ENCODE assay signal across 16 cellular contexts in the genomic region with DNA sequence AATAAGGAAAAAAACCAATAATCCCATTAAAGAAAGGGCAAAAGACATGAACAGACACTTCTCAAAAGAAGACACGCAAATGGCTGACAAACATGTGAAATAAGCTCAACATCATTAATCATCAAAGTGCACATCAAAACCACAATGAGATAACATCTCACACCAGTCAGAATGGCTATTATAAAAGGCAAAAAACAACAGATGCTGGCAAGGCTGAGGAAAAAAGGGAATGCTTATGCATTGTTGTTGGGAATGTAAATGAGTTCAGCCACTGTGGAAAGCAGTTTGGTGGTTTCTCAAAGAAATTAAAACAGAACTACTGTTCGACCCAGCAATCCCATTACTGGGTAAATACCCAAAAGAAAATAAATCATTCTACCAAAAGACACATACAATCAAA.
DNase-seq lines count a peak whose midpoint lies in the region; ATAC-seq and TF ChIP-seq lines count a peak whose summit lies in the region.
"Had no signal": no experiment of that assay in that cellular context is flagged by ENCODE, and none has a peak within 500 bp of the region (broad histone marks: within the 10 kb centered on the region; RNA-seq: fewer than 3 reads in every experiment).

No MANE protein-coding gene starts in this region.

- H3K4me2 ChIP-seq in hepatocyte (peak overlapping the region; percentile 20), mesenchymal stem cell (ENCODE audit: low read length, poor library complexity, severe bottlenecking) (no peak overlapping the region)
- H3K4me2 ChIP-seq: A549 had no signal

- H4K20me1 ChIP-seq in hepatocyte (ENCODE audit: insufficient read depth, poor library complexity, severe bottlenecking), result no peaks in the 10 kb centered on the region

- H3K9me2 ChIP-seq in hepatocyte (replicated peaks; ENCODE audit: insufficient read depth), result no peaks in the 10 kb centered on the region

- peaks cover 5% of the 10 kb centered on the region for H3K27me3 Mint-ChIP-seq in T-helper 17 cell

- peak; percentile 20 for DNase-seq in H4 (ENCODE audit: low spot score)
- DNase-seq in NCI-H226, result peak; percentile 26
- peak; percentile 74 for DNase-seq in astrocyte of the hippocampus (ENCODE audit: low read depth, low spot score)
- DNase-seq in hepatocyte (ENCODE audit: low spot score), result no peak
- DNase-seq in mesenchymal stem cell, result no peak
- no peak for DNase-seq in T-helper 17 cell
- DNase-seq: BE2C; CD4-positive, alpha-beta memory T cell; DMS79; GOT3; HCEC 1CT; HFFc6 had no signal

- H3K4me3 ChIP-seq in hepatocyte (no peak overlapping the region), mesenchymal stem cell (ENCODE audit: insufficient read depth in 1 of 2, low read depth in 1 of 2, low read length in 2 of 2) (no peak overlapping the region)
- H3K4me3 ChIP-seq: A549 had no signal

- H3K23ac ChIP-seq in mesenchymal stem cell (ENCODE audit: low read length in 2 of 2), result no peak overlapping the region

- H3K27ac Mint-ChIP-seq in T-helper 17 cell, result no peak overlapping the region
- H3K27ac Mint-ChIP-seq: CD4-positive, alpha-beta memory T cell; HFFc6 had no signal

- no peak overlapping the region for H4K91ac ChIP-seq in mesenchymal stem cell (ENCODE audit: low read length)

- TF ChIP-seq CTCF in hepatocyte (IDR thresholded peaks at IDR 0.05; ENCODE audit: poor library complexity), result no peak

- 87% methylated on average over 2 of the region's 2 CpGs for WGBS in hepatocyte (ENCODE audit: low lambda C conversion rate, missing lambda C conversion rate)
- 85% methylated on average over 2 of the region's 2 CpGs for WGBS in mesenchymal stem cell

- H3K4me1 ChIP-seq in hepatocyte (ENCODE audit: insufficient read depth) (no peaks in the 10 kb centered on the region), mesenchymal stem cell (ENCODE audit: control insufficient read depth, insufficient read depth, low read depth, low read length) (no peaks in the 10 kb centered on the region)
- H3K4me1 ChIP-seq: A549, BE2C had no signal

- no peak overlapping the region for H3K9ac ChIP-seq in mesenchymal stem cell (ENCODE audit: low read length)

- H3K27me3 ChIP-seq in hepatocyte (no peaks in the 10 kb centered on the region), mesenchymal stem cell (ENCODE audit: control insufficient read depth in 1 of 2, insufficient read depth in 1 of 2, low read length in 2 of 2) (no peaks in the 10 kb centered on the region)
- H3K27me3 ChIP-seq: BE2C had no signal

- H3K14ac ChIP-seq in mesenchymal stem cell (ENCODE audit: low read length in 2 of 2), result no peak overlapping the region

- H3K4me3 Mint-ChIP-seq in T-helper 17 cell, result no peak overlapping the region
- H3K4me3 Mint-ChIP-seq: CD4-positive, alpha-beta memory T cell; HFFc6 had no signal

- H3K36me3 ChIP-seq in hepatocyte (replicated peaks; ENCODE audit: insufficient read depth, low read depth) (no peaks in the 10 kb centered on the region), mesenchymal stem cell (ENCODE audit: control insufficient read depth in 1 of 2, insufficient read depth in 2 of 2, low read depth in 1 of 2, low read length in 2 of 2) (no peaks in the 10 kb centered on the region)
- H3K36me3 ChIP-seq: BE2C had no signal

- no peak overlapping the region for H2AFZ ChIP-seq in hepatocyte
- no peak overlapping the region for H2AFZ ChIP-seq in mesenchymal stem cell (ENCODE audit: low read depth, low read length)

- H3K9me3 ChIP-seq in hepatocyte (ENCODE audit: low read depth) (no peaks in the 10 kb centered on the region), mesenchymal stem cell (ENCODE audit: control insufficient read depth, low read length) (peaks cover 2% of the 10 kb centered on the region), T-helper 17 cell (ENCODE audit: control insufficient read depth, low read length, poor library complexity, severe bottlenecking) (no peaks in the 10 kb centered on the region)
- H3K9me3 ChIP-seq: A549, BE2C had no signal

- H3K36me3 Mint-ChIP-seq in T-helper 17 cell (ENCODE audit: low read depth), result no peaks in the 10 kb centered on the region
- H3K36me3 Mint-ChIP-seq: CD4-positive, alpha-beta memory T cell had no signal

- H3K27ac ChIP-seq in hepatocyte (no peak overlapping the region), mesenchymal stem cell (ENCODE audit: low read length, poor library complexity, severe bottlenecking) (no peak overlapping the region)
- H3K27ac ChIP-seq: A549, C4-2B, HL-60 had no signal

- ATAC-seq in T-helper 17 cell, result no peak
- ATAC-seq in GM18511 (IDR thresholded peaks at IDR 0.05; ENCODE audit: unreplicated experiment), result no peak
- ATAC-seq: A549 had no signal

- no peak overlapping the region for H2BK5ac ChIP-seq in mesenchymal stem cell (ENCODE audit: low read depth, low read length, poor library complexity, severe bottlenecking)

- H3K79me1 ChIP-seq in mesenchymal stem cell (replicated peaks; ENCODE audit: low read length, poor library complexity, severe bottlenecking), result no peaks in the 10 kb centered on the region

- H3K18ac ChIP-seq in mesenchymal stem cell (ENCODE audit: low read depth in 1 of 2, low read length in 2 of 2), result no peak overlapping the region

- H4K8ac ChIP-seq in mesenchymal stem cell (ENCODE audit: low read length), result no peak overlapping the region

- H3K79me2 ChIP-seq in hepatocyte, result no peaks in the 10 kb centered on the region

- H3K4me1 Mint-ChIP-seq in T-helper 17 cell, result no peaks in the 10 kb centered on the region
- H3K4me1 Mint-ChIP-seq: CD4-positive, alpha-beta memory T cell had no signal

- no peak overlapping the region for H2BK12ac ChIP-seq in mesenchymal stem cell (ENCODE audit: low read length in 2 of 2)

- no peak overlapping the region for H3K4ac ChIP-seq in mesenchymal stem cell (ENCODE audit: low read depth in 1 of 2, low read length in 2 of 2)

- no peak overlapping the region for H2AK5ac ChIP-seq in mesenchymal stem cell (ENCODE audit: low read length, severe bottlenecking)

- H2BK120ac ChIP-seq in mesenchymal stem cell (ENCODE audit: low read depth, low read length), result no peak overlapping the region

- no peak overlapping the region for H2BK15ac ChIP-seq in mesenchymal stem cell (ENCODE audit: low read depth, poor library complexity, severe bottlenecking)

Comparison
In these comparisons a context has a peak if more than half of its experiments do, and no peak if none do; other contexts are left out.
1. DNase-seq: peak in H4 (single experiment), NCI-H226 (single experiment) and astrocyte of the hippocampus (single experiment); none in hepatocyte (single experiment), mesenchymal stem cell (single experiment) and T-helper 17 cell (0 of 3).